In the genomic region with DNA sequence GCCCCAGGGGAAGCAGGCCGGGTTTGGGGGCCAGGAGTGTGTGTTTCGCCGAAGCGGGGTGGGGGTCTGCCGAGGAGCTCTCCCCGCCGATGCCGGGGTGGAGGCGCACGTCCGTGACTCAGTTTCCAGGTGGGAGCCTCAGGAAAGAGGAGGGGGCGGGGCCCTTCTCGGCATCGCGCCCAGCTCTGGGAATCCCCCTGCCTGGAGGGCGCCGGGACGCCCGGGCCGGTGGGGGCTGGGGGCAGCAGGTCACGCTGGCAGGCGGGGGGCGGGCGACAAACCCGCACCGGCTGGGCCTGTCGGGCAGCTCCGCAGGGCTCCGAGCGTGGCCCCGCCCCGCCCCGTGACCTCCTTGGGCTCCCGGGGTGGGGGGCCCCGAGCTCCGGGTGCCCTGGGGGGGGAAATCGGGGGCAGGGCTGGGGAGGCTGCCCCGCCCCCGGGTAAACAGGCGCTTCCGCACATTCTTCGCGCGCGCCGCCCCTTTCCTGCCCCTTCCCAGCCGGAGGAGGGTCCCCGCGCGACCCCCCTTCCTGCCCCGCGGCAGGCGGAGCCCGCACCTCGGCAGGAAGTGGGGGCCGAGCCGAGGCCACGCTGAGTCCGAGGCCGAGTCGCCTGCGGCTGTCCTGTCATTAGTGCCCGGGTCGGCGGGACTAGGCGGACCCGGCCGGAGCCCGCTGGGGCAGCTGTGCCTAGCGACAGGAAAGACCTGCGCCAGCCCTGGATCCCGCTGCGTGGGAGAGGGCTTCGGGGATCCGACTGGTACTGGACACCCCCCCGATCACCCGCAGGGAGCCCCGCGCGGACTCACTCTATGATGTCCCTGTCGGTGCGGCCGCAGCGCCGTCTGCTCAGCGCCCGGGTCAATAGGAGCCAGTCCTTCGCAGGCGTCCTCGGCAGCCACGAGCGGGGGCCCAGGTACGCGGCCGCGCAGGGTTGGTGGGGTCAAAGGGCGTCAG, we compare ENCODE assay signal across 9 cellular contexts. TPM values are rescaled to one million over a fixed set of nuclear protein-coding genes. Genes with fewer than 3 reads are reported as not detected.
DNase-seq lines count a peak whose midpoint lies in the region; ATAC-seq, FAIRE-seq and TF ChIP-seq lines count a peak whose summit lies in the region.
"Had no signal": no experiment of that assay in that cellular context is flagged by ENCODE, and none has a peak within 500 bp of the region (broad histone marks: within the 10 kb centered on the region; RNA-seq: fewer than 3 reads in every experiment).

No MANE protein-coding gene starts in this region.

- FAIRE-seq in D721Med (lab: Jason Lieb, UNC), result no peak

- ATAC-seq in GM18511 (IDR thresholded peaks at IDR 0.05; ENCODE audit: unreplicated experiment), result peak; percentile 54

- no peak for TF ChIP-seq POLR2A in NB4 (IDR thresholded peaks at IDR 0.05; ENCODE audit: extremely low read depth, insufficient read length)
- no peak for TF ChIP-seq POLR2A in ovary (IDR thresholded peaks at IDR 0.05)

- no peaks in the 10 kb centered on the region for H3K9me3 ChIP-seq in ovary

- intact Hi-C loops in ovary (cut with DNase I), result no loop called here

- H3K4me1 ChIP-seq in ovary (ENCODE audit: insufficient read depth), result peaks cover 5% of the 10 kb centered on the region

- H3K27me3 ChIP-seq in ovary, result no peaks in the 10 kb centered on the region

- TF ChIP-seq EP300 in ovary (IDR thresholded peaks at IDR 0.05), result no peak

- peak overlapping the region; percentile 61 to 71 for H3K27ac ChIP-seq in ovary

- TF ChIP-seq CTCF in NB4 (IDR thresholded peaks at IDR 0.05; ENCODE audit: low read depth, low read length) (no peak), ovary (IDR thresholded peaks at IDR 0.05) (no peak), D721Med (IDR thresholded peaks at IDR 0.05; ENCODE audit: insufficient read depth, missing control alignments) (no peak)

- 0 to 2% (median 2%) methylated on average over 15 to 97 of the region's 97 CpGs for WGBS in ovary, 3 donors

- H3K4me3 ChIP-seq in NB4 (ENCODE audit: low read depth, low read length), result peak overlapping the region; percentile 30
- peak overlapping the region; percentile 51 for H3K4me3 ChIP-seq in ovary

- DNase-seq in NB4 (ENCODE audit: low read depth) (peak; percentile 59), activated gamma-delta T cell (lab: John Stamatoyannopoulos, UW) (peak; percentile 77), glomerular visceral epithelial cell (ENCODE audit: extremely low spot score) (peak; percentile 55), ovary (peak; percentile 59 to 76 (median 71)), D721Med (ENCODE audit: insufficient read length, low spot score) (no peak), H4 (ENCODE audit: low spot score) (no peak), NK-92 (lab: John Stamatoyannopoulos, UW; ENCODE audit: unreplicated experiment) (no peak)

- H3K36me3 ChIP-seq in ovary, result no peaks in the 10 kb centered on the region

RNA-seq across cellular contexts. Expression of a gene that starts 9.3 kb away (rescaled TPM):
- total RNA-seq in ovary, result 10 to 100 TPM; 22.3 to 96.3 (median 85.6) TPM
- 10 to 100 TPM; 31.9 to 38.7 TPM for polyA plus RNA-seq in ovary
- 10.4 and 11.0 TPM in 2 replicates for total RNA-seq in H4 (2014; rRNA removed; shearing (Covaris generic))

RNA-seq across cellular contexts. Expression of a gene that starts 24.4 kb away (rescaled TPM):
- 10 to 100 TPM; 21.0 to 47.6 (median 42.2) TPM for total RNA-seq in ovary
- polyA plus RNA-seq in ovary, result 10 to 100 TPM; 26.8 to 48.4 TPM
- 40.9 and 41.3 TPM in 2 replicates for total RNA-seq in H4 (2014; rRNA removed; shearing (Covaris generic))

RNA-seq across cellular contexts. Expression of a gene that starts 54.6 kb away (rescaled TPM):
- under 1 TPM in 2 of 7 donors, not detected in 5; 0.48 to 0.55 TPM for total RNA-seq in ovary
- under 1 TPM in 1 of 2 donors, not detected in 1; 0.11 TPM for polyA plus RNA-seq in ovary
- total RNA-seq in H4 (2014; rRNA removed; shearing (Covaris generic)), result not detected in 2 replicates
- total RNA-seq: T-helper 1 cell treated with Interleukin-12 subunit alpha and Interleukin-12 subunit beta and Interleukin-4 antibody, amounts not matched to agents 30 ng/mL and 1 ng/mL, for 36 hours had no signal

RNA-seq across cellular contexts. Expression of a gene that starts 57.0 kb away (rescaled TPM):
- total RNA-seq in ovary, result 100 to 1,000 TPM in 1 of 7 donors, 10 to 100 TPM in 6; 35.8 to 113 (median 63.0) TPM
- 10 to 100 TPM; 32.5 to 66.0 TPM for polyA plus RNA-seq in ovary
- total RNA-seq in H4 (2014; rRNA removed; shearing (Covaris generic)), result 99.0 and 101 TPM in 2 replicates

Comparison
In these comparisons a context has a peak if more than half of its experiments do, and no peak if none do; other contexts are left out.
1. DNase-seq: peak in NB4 (single experiment), activated gamma-delta T cell (single experiment), glomerular visceral epithelial cell (single experiment) and ovary (5 of 5); none in D721Med (single experiment), H4 (single experiment) and NK-92 (single experiment).